In genomic region chr15:58405865-58406264, GRCh38 we compare ENCODE assay signal across 10 cellular contexts. TPM values are rescaled to one million over a fixed set of nuclear protein-coding genes. Genes with fewer than 3 reads are reported as not detected.
"Had no signal": no experiment of that assay in that cellular context is flagged by ENCODE, and none has a peak within 500 bp of the region (broad histone marks: within the 10 kb centered on the region; RNA-seq: fewer than 3 reads in every experiment).

No MANE protein-coding gene starts in this region.

- H3K36me3 ChIP-seq: HAP-1 had no signal

- H3K4me1 ChIP-seq: HAP-1 had no signal

- H3K4me3 ChIP-seq: GM23248, GM23338, HAP-1 had no signal

- ATAC-seq: GM23338, HCT116 had no signal

- H3K27ac ChIP-seq: GM23248 had no signal

- DNase-seq: GM23248, GOT3, H7, H9, HCEC 1CT, HFFc6 had no signal

- H3K9me3 ChIP-seq: HAP-1 had no signal

RNA-seq across cellular contexts. Expression of gene LIPC, which starts 25.9 kb away (rescaled TPM):
- total RNA-seq: GM23338, H1, H7, H9, HFFc6 had no signal
